ENCODE assay signal across 28 cellular contexts in the genomic region with DNA sequence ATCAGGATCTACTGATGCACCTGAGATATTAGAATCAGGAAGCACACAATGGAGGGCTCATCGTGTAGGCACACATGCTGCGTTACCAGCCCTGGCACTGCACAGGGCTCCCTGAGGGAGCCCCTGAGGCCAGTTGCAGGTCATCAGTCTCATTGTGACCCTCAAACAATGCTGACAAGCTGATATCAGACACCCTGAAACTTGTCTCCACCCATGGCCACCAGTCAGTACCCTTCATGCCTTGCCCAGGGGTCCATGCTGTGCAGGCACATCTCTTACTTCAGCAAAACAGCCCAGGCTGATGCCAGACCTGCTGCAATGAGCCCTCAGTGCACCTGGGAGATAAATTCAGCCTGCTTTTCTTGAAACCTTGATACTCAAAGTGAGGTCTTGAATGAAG. TPM values are rescaled to one million over a fixed set of nuclear protein-coding genes. Genes with fewer than 3 reads are reported as not detected.
"Had no signal": no experiment of that assay in that cellular context is flagged by ENCODE, and none has a peak within 500 bp of the region (broad histone marks: within the 10 kb centered on the region; RNA-seq: fewer than 3 reads in every experiment).

No MANE protein-coding gene starts in this region.

- H3K4me3 ChIP-seq: esophagus muscularis mucosa, gastroesophageal sphincter had no signal

- H3K27ac ChIP-seq: brain microvascular endothelial cell, esophagus muscularis mucosa, gastroesophageal sphincter had no signal

- H3K4me1 Mint-ChIP-seq: central memory CD8-positive, alpha-beta T cell had no signal

- H3K4me3 Mint-ChIP-seq: activated CD4-positive, alpha-beta memory T cell treated with anti-CD3 and anti-CD28 coated beads, Interleukin-2, amount 10 ng/mL, durations not matched to agents 7 days and 5 days; activated CD4-positive, alpha-beta T cell treated with anti-CD3 and anti-CD28 coated beads for 36 hours; activated CD4-positive, alpha-beta T cell treated with anti-CD3 and anti-CD28 coated beads, Interleukin-2, amount 10 ng/mL, durations not matched to agents 7 days and 5 days; activated naive CD8-positive, alpha-beta T cell; activated T-cell treated with anti-CD3 and anti-CD28 coated beads, Interleukin-2, amount 50 U/mL, for 4 hours; activated T-helper 17 cell treated with anti-CD3 and anti-CD28 coated beads, Interleukin-2, amount 50 U/mL, for 72 hours; central memory CD8-positive, alpha-beta T cell; effector memory CD8-positive, alpha-beta T cell had no signal

- H3K27ac Mint-ChIP-seq: activated CD4-positive, alpha-beta memory T cell treated with anti-CD3 and anti-CD28 coated beads, Interleukin-2, amount 10 ng/mL, durations not matched to agents 7 days and 5 days; activated CD4-positive, alpha-beta T cell treated with anti-CD3 and anti-CD28 coated beads for 36 hours; activated CD4-positive, alpha-beta T cell treated with anti-CD3 and anti-CD28 coated beads, Interleukin-2, amount 10 ng/mL, durations not matched to agents 7 days and 5 days; activated naive CD8-positive, alpha-beta T cell; effector memory CD8-positive, alpha-beta T cell had no signal

- H3K9me3 Mint-ChIP-seq: activated CD4-positive, alpha-beta memory T cell treated with anti-CD3 and anti-CD28 coated beads, Interleukin-2, amount 10 ng/mL, durations not matched to agents 7 days and 5 days; activated CD4-positive, alpha-beta T cell treated with anti-CD3 and anti-CD28 coated beads, Interleukin-2, amount 10 ng/mL, durations not matched to agents 7 days and 5 days; activated T-cell treated with anti-CD3 and anti-CD28 coated beads, Interleukin-2, amount 50 U/mL, for 4 hours; activated T-helper 17 cell treated with anti-CD3 and anti-CD28 coated beads, Interleukin-2, amount 50 U/mL, for 72 hours; central memory CD8-positive, alpha-beta T cell; effector memory CD8-positive, alpha-beta T cell had no signal

- ATAC-seq: effector memory CD8-positive, alpha-beta T cell; gastroesophageal sphincter had no signal

- DNase-seq: activated CD4-positive, alpha-beta memory T cell treated with anti-CD3 and anti-CD28 coated beads, Interleukin-2, amount 10 ng/mL, durations not matched to agents 7 days and 5 days; activated CD4-positive, alpha-beta T cell treated with anti-CD3 and anti-CD28 coated beads, Interleukin-2, amount 10 ng/mL, durations not matched to agents 7 days and 5 days; activated CD4-positive, alpha-beta T cell treated with anti-CD3 and anti-CD28 coated beads, Interleukin-2, amount 50 U/mL, for 4 hours; activated CD4-positive, CD25-positive, alpha-beta regulatory T cell; activated CD4-positive, CD25-positive, alpha-beta regulatory T cell treated with anti-CD3 and anti-CD28 coated beads, Interleukin-2, amount 50 U/mL, for 72 hours; activated effector memory CD4-positive, alpha-beta T cell treated with Interleukin-2 at 50 U/mL for 16 hours; activated gamma-delta T cell treated with Interleukin-2 at 50 U/mL for 16 hours; activated naive CD4-positive, alpha-beta T cell treated with anti-CD3 and anti-CD28 coated beads, Interleukin-2, amount 50 U/mL, for 16 hours; activated naive CD4-positive, alpha-beta T cell treated with Interleukin-2 at 50 U/mL for 16 hours; activated T-cell treated with anti-CD3 and anti-CD28 coated beads, Interleukin-2, amount 50 U/mL, for 4 hours; amniotic stem cell; anterior cingulate cortex; cortex of kidney; effector CD4-positive, alpha-beta T cell; effector memory CD8-positive, alpha-beta T cell; erythroblast; foreskin melanocyte; head of caudate nucleus had no signal

- H3K36me3 Mint-ChIP-seq: activated naive CD8-positive, alpha-beta T cell had no signal

RNA-seq across cellular contexts. Expression of gene SLC6A11, which starts 59.5 kb away (rescaled TPM):
- total RNA-seq: activated CD4-positive, alpha-beta memory T cell treated with anti-CD3 and anti-CD28 coated beads, Interleukin-2, amount 10 ng/mL, durations not matched to agents 7 days and 5 days; activated CD4-positive, alpha-beta T cell treated with anti-CD3 and anti-CD28 coated beads for 36 hours; activated CD4-positive, alpha-beta T cell treated with anti-CD3 and anti-CD28 coated beads, Interleukin-2, amount 10 ng/mL, durations not matched to agents 7 days and 5 days; activated T-cell treated with anti-CD3 and anti-CD28 coated beads, Interleukin-2, amount 50 U/mL, for 4 hours; activated T-helper 17 cell treated with anti-CD3 and anti-CD28 coated beads, Interleukin-2, amount 50 U/mL, for 72 hours; cardiac septum; dermis blood vessel endothelial cell; esophagus muscularis mucosa; T-helper 1 cell treated with Interleukin-12 subunit alpha and Interleukin-12 subunit beta and Interleukin-4 antibody, amounts not matched to agents 30 ng/mL and 1 ng/mL, for 36 hours had no signal
